27 cellular contexts compared by ENCODE assay signal in genomic region chr2:152823901-152824300, GRCh38.
"Had no signal": no experiment of that assay in that cellular context is flagged by ENCODE, and none has a peak within 500 bp of the region (broad histone marks: within the 10 kb centered on the region; RNA-seq: fewer than 3 reads in every experiment).

No MANE protein-coding gene starts in this region.

- H3K27ac Mint-ChIP-seq: activated CD8-positive, alpha-beta T cell treated with anti-CD3 and anti-CD28 coated beads for 36 hours; activated naive CD8-positive, alpha-beta T cell treated with anti-CD3 and anti-CD28 coated beads, Interleukin-2, amount 10 ng/mL, durations not matched to agents 7 days and 5 days; T-helper 1 cell treated with Interleukin-12 subunit alpha and Interleukin-12 subunit beta and Interleukin-4 antibody, amounts not matched to agents 30 μg/mL and 1 μg/mL, for 36 hours had no signal

- H3K27me3 Mint-ChIP-seq: activated naive CD8-positive, alpha-beta T cell treated with anti-CD3 and anti-CD28 coated beads, Interleukin-2, amount 10 ng/mL, durations not matched to agents 7 days and 5 days had no signal

- H3K27ac ChIP-seq: adrenal gland, breast epithelium, Peyer's patch, RWPE1, SJSA1 had no signal

- H3K27me3 ChIP-seq: adrenal gland, breast epithelium, MG63, Peyer's patch, SJSA1 had no signal

- DNase-seq: activated CD4-positive, alpha-beta T cell treated with anti-CD3 and anti-CD28 coated beads for 4 hours; activated CD8-positive, alpha-beta memory T cell treated with anti-CD3 and anti-CD28 coated beads, Interleukin-2, amount 50 U/mL, for 48 hours; activated CD8-positive, alpha-beta T cell treated with anti-CD3 and anti-CD28 coated beads for 36 hours; activated naive CD4-positive, alpha-beta T cell treated with anti-CD3 and anti-CD28 coated beads, Interleukin-2, amount 50 U/mL, for 16 hours; activated naive CD8-positive, alpha-beta T cell treated with anti-CD3 and anti-CD28 coated beads, Interleukin-2, amount 10 ng/mL, durations not matched to agents 7 days and 5 days; activated T-cell treated with anti-CD3 and anti-CD28 coated beads, Interleukin-2, amount 50 U/mL, for 1 hour; adrenal gland; aorta; central memory CD4-positive, alpha-beta T cell; MG63; MV-4-11; NCI-H1092 treated with DMSO at 0.1 percent for 48 hours; NCI-H1417 treated with DMSO at 0.1 percent for 48 hours; NCI-H1694; NCI-H2029; NCI-H2107; NCI-H510A treated with DMSO at 0.1 percent for 48 hours; NCI-H69; Peyer's patch; Right ventricle myocardium superior; SW 1271 had no signal

- H3K36me3 Mint-ChIP-seq: activated naive CD8-positive, alpha-beta T cell treated with anti-CD3 and anti-CD28 coated beads, Interleukin-2, amount 10 ng/mL, durations not matched to agents 7 days and 5 days had no signal

- H3K4me1 ChIP-seq: breast epithelium, Peyer's patch had no signal

- H3K9me3 ChIP-seq: adrenal gland, breast epithelium, MG63, Peyer's patch had no signal

- H3K36me3 ChIP-seq: adrenal gland, breast epithelium, MG63, Peyer's patch, SJSA1 had no signal

- H3K4me3 Mint-ChIP-seq: activated CD8-positive, alpha-beta T cell treated with anti-CD3 and anti-CD28 coated beads for 36 hours; activated naive CD8-positive, alpha-beta T cell treated with anti-CD3 and anti-CD28 coated beads, Interleukin-2, amount 10 ng/mL, durations not matched to agents 7 days and 5 days; T-helper 1 cell treated with Interleukin-12 subunit alpha and Interleukin-12 subunit beta and Interleukin-4 antibody, amounts not matched to agents 30 μg/mL and 1 μg/mL, for 36 hours had no signal

- H3K4me3 ChIP-seq: adrenal gland, breast epithelium, MG63, Peyer's patch, SJSA1 had no signal

- H3K9me3 Mint-ChIP-seq: activated CD8-positive, alpha-beta T cell treated with anti-CD3 and anti-CD28 coated beads for 36 hours; activated naive CD8-positive, alpha-beta T cell treated with anti-CD3 and anti-CD28 coated beads, Interleukin-2, amount 10 ng/mL, durations not matched to agents 7 days and 5 days; T-helper 1 cell treated with Interleukin-12 subunit alpha and Interleukin-12 subunit beta and Interleukin-4 antibody, amounts not matched to agents 30 μg/mL and 1 μg/mL, for 36 hours had no signal

- ATAC-seq: activated CD4-positive, CD25-positive, alpha-beta regulatory T cell treated with anti-CD3 and anti-CD28 coated beads, Interleukin-2, amount 50 U/mL, for 24 hours; activated CD8-positive, alpha-beta T cell treated with anti-CD3 and anti-CD28 coated beads for 36 hours; SK-N-SH treated with all-trans-retinoic acid at 6 μM for 48 hours had no signal

- H3K4me1 Mint-ChIP-seq: activated naive CD8-positive, alpha-beta T cell treated with anti-CD3 and anti-CD28 coated beads, Interleukin-2, amount 10 ng/mL, durations not matched to agents 7 days and 5 days had no signal
